ENCODE assay signal across 12 cellular contexts in the genomic region with DNA sequence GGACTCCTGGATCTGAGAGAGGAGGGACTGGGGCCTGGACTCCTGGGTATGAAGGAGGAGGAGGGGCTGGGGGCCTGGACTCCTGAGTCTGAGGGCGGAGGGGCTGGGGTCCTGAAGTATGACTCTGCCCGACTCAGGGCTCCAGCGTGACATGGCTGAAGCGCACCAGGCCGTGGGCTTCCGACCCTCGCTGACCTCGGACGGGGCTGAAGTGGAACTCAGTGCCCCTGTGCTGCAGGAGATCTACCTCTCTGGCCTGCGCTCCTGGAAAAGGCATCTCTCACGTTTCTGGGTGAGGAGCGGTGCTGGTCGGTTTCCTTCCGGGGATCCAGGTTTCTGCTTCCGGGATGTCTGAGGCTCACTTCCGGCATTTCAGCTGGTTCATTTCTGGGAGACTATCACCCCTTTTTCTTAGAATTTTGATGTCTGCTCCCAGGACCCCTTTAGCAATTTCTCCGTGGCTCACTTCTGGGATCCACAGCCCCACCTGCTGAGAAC. TPM values are rescaled to one million over a fixed set of nuclear protein-coding genes. Genes with fewer than 3 reads are reported as not detected.
DNase-seq lines count a peak whose midpoint lies in the region.
"Had no signal": no experiment of that assay in that cellular context is flagged by ENCODE, and none has a peak within 500 bp of the region (broad histone marks: within the 10 kb centered on the region; RNA-seq: fewer than 3 reads in every experiment).

No MANE protein-coding gene starts in this region.

- no peak for DNase-seq in T-helper 2 cell treated with Interferon-gamma antibody and Interleukin-4, amounts not matched to agents 5 μg/mL and 100 μg/mL, for 36 hours (ENCODE audit: low spot score)
- DNase-seq in T-helper 2 cell (no peak), anterior cingulate cortex (lab: John Stamatoyannopoulos, UW) (peak in 31 of 58 donors; percentile 7 to 65 (median 25)), immature natural killer cell (no peak), GF-D8 (lab: John Stamatoyannopoulos, UW) (no peak), activated gamma-delta T cell (lab: John Stamatoyannopoulos, UW) (no peak)
- DNase-seq in activated CD4-positive, alpha-beta T cell treated with anti-CD3 and anti-CD28 coated beads, Interleukin-2, amount 10 ng/mL, durations not matched to agents 24 days and 14 days = no peak
- DNase-seq: activated CD4-positive, alpha-beta memory T cell treated with anti-CD3 and anti-CD28 coated beads for 36 hours; activated naive CD8-positive, alpha-beta T cell treated with anti-CD3 and anti-CD28 coated beads, Interleukin-2, amount 50 U/mL, for 24 hours; NCI-H1092 treated with DMSO at 0.1 percent for 48 hours had no signal

- peak overlapping the region; percentile 74 for H3K27ac ChIP-seq in temporal lobe (ENCODE audit: low read depth, low read length)

- intact Hi-C loops in activated CD4-positive, alpha-beta T cell treated with anti-CD3 and anti-CD28 coated beads, Interleukin-2, amount 10 ng/mL, durations not matched to agents 24 days and 14 days (cut with micrococcal nuclease) = no loop called here

- H3K36me3 Mint-ChIP-seq in T-helper 2 cell treated with Interferon-gamma antibody and Interleukin-4, amounts not matched to agents 5 μg/mL and 100 μg/mL, for 36 hours (ENCODE audit: low read depth) = peaks cover 9% of the 10 kb centered on the region
- peaks cover 0 to 7% (median 3%) of the 10 kb centered on the region in 3 donors for H3K36me3 Mint-ChIP-seq in immature natural killer cell
- peaks cover 22% of the 10 kb centered on the region for H3K36me3 Mint-ChIP-seq in activated CD4-positive, alpha-beta T cell treated with anti-CD3 and anti-CD28 coated beads, Interleukin-2, amount 10 ng/mL, durations not matched to agents 24 days and 14 days (ENCODE audit: low read depth)

- peak overlapping the region; percentile 16 for H3K4me3 Mint-ChIP-seq in T-helper 2 cell treated with Interferon-gamma antibody and Interleukin-4, amounts not matched to agents 5 μg/mL and 100 μg/mL, for 36 hours
- peak overlapping the region in 4 of 5 donors; percentile 13 to 27 (median 18) for H3K4me3 Mint-ChIP-seq in immature natural killer cell
- H3K4me3 Mint-ChIP-seq in activated CD4-positive, alpha-beta T cell treated with anti-CD3 and anti-CD28 coated beads, Interleukin-2, amount 10 ng/mL, durations not matched to agents 24 days and 14 days = no peak overlapping the region

- peaks cover 14% of the 10 kb centered on the region for H3K4me1 Mint-ChIP-seq in T-helper 2 cell treated with Interferon-gamma antibody and Interleukin-4, amounts not matched to agents 5 μg/mL and 100 μg/mL, for 36 hours (ENCODE audit: low read depth)
- peaks cover 17 to 22% of the 10 kb centered on the region in 2 donors for H3K4me1 Mint-ChIP-seq in immature natural killer cell
- H3K4me1 Mint-ChIP-seq in activated CD4-positive, alpha-beta T cell treated with anti-CD3 and anti-CD28 coated beads, Interleukin-2, amount 10 ng/mL, durations not matched to agents 24 days and 14 days = peaks cover 19% of the 10 kb centered on the region

- H3K9me3 Mint-ChIP-seq in T-helper 2 cell treated with Interferon-gamma antibody and Interleukin-4, amounts not matched to agents 5 μg/mL and 100 μg/mL, for 36 hours = no peaks in the 10 kb centered on the region
- no peaks in the 10 kb centered on the region for H3K9me3 Mint-ChIP-seq in immature natural killer cell
- H3K9me3 Mint-ChIP-seq in activated CD4-positive, alpha-beta T cell treated with anti-CD3 and anti-CD28 coated beads, Interleukin-2, amount 10 ng/mL, durations not matched to agents 24 days and 14 days = no peaks in the 10 kb centered on the region
- H3K9me3 Mint-ChIP-seq: activated CD4-positive, alpha-beta memory T cell treated with anti-CD3 and anti-CD28 coated beads for 36 hours; activated naive CD8-positive, alpha-beta T cell treated with anti-CD3 and anti-CD28 coated beads, Interleukin-2, amount 50 U/mL, for 24 hours; stimulated activated effector memory CD8-positive, alpha-beta T cell treated with anti-CD3 and anti-CD28 coated beads, Interleukin-12 subunit alpha, Interleukin-12 subunit beta, amount 100 ng/mL, for 72 hours had no signal

- H3K27me3 Mint-ChIP-seq in T-helper 2 cell treated with Interferon-gamma antibody and Interleukin-4, amounts not matched to agents 5 μg/mL and 100 μg/mL, for 36 hours (ENCODE audit: low read depth) = peaks cover 17% of the 10 kb centered on the region
- H3K27me3 Mint-ChIP-seq in immature natural killer cell (ENCODE audit: low read depth in 3 of 3) = peaks cover 9 to 17% (median 12%) of the 10 kb centered on the region in 3 donors
- peaks cover 13% of the 10 kb centered on the region for H3K27me3 Mint-ChIP-seq in activated CD4-positive, alpha-beta T cell treated with anti-CD3 and anti-CD28 coated beads, Interleukin-2, amount 10 ng/mL, durations not matched to agents 24 days and 14 days

- no peak overlapping the region for H3K27ac Mint-ChIP-seq in T-helper 2 cell treated with Interferon-gamma antibody and Interleukin-4, amounts not matched to agents 5 μg/mL and 100 μg/mL, for 36 hours
- H3K27ac Mint-ChIP-seq in immature natural killer cell = no peak overlapping the region
- H3K27ac Mint-ChIP-seq in activated CD4-positive, alpha-beta T cell treated with anti-CD3 and anti-CD28 coated beads, Interleukin-2, amount 10 ng/mL, durations not matched to agents 24 days and 14 days = no peak overlapping the region
- H3K27ac Mint-ChIP-seq: activated CD4-positive, alpha-beta memory T cell treated with anti-CD3 and anti-CD28 coated beads for 36 hours; activated naive CD8-positive, alpha-beta T cell treated with anti-CD3 and anti-CD28 coated beads, Interleukin-2, amount 50 U/mL, for 24 hours; stimulated activated effector memory CD8-positive, alpha-beta T cell treated with anti-CD3 and anti-CD28 coated beads, Interleukin-12 subunit alpha, Interleukin-12 subunit beta, amount 100 ng/mL, for 72 hours had no signal

RNA-seq across cellular contexts. Expression of a gene that starts 1.2 kb away (rescaled TPM):
- polyA plus RNA-seq in immature natural killer cell = not detected
- 40.6 TPM for total RNA-seq in temporal lobe
- 3.4 and 3.6 TPM in 2 replicates for total RNA-seq in activated CD4-positive, alpha-beta T cell treated with anti-CD3 and anti-CD28 coated beads, Interleukin-2, amount 10 ng/mL, durations not matched to agents 24 days and 14 days

RNA-seq across cellular contexts. Expression of a gene that starts 2.8 kb away (rescaled TPM):
- under 1 TPM in 1 of 3 donors, not detected in 2; 0.28 TPM for polyA plus RNA-seq in immature natural killer cell
- 0.49 TPM for total RNA-seq in temporal lobe
- total RNA-seq in activated CD4-positive, alpha-beta T cell treated with anti-CD3 and anti-CD28 coated beads, Interleukin-2, amount 10 ng/mL, durations not matched to agents 24 days and 14 days = 8.4 and 8.6 TPM in 2 replicates

RNA-seq across cellular contexts. Expression of a gene that starts 15.1 kb away (rescaled TPM):
- polyA plus RNA-seq in immature natural killer cell = 100 to 1,000 TPM; 125 to 204 (median 188) TPM
- 160 TPM for total RNA-seq in temporal lobe
- total RNA-seq in activated CD4-positive, alpha-beta T cell treated with anti-CD3 and anti-CD28 coated beads, Interleukin-2, amount 10 ng/mL, durations not matched to agents 24 days and 14 days = 510 and 512 TPM in 2 replicates

RNA-seq across cellular contexts. Expression of a gene that starts 26.4 kb away (rescaled TPM):
- polyA plus RNA-seq in immature natural killer cell = 10 to 100 TPM; 12.0 to 21.1 (median 20.4) TPM
- total RNA-seq in temporal lobe = 0.25 TPM
- total RNA-seq in activated CD4-positive, alpha-beta T cell treated with anti-CD3 and anti-CD28 coated beads, Interleukin-2, amount 10 ng/mL, durations not matched to agents 24 days and 14 days = 69.3 and 72.0 TPM in 2 replicates

RNA-seq across cellular contexts. Expression of a gene that starts 26.5 kb away (rescaled TPM):
- polyA plus RNA-seq in immature natural killer cell = 10 to 100 TPM; 63.8 to 82.0 (median 78.9) TPM
- total RNA-seq in temporal lobe = 13.8 TPM
- total RNA-seq in activated CD4-positive, alpha-beta T cell treated with anti-CD3 and anti-CD28 coated beads, Interleukin-2, amount 10 ng/mL, durations not matched to agents 24 days and 14 days = 146 and 151 TPM in 2 replicates

Comparison
In these comparisons a context has a peak if more than half of its experiments do, and no peak if none do; other contexts are left out.
1. DNase-seq: peak in anterior cingulate cortex (31 of 58); none in T-helper 2 cell treated with Interferon-gamma antibody and Interleukin-4, amounts not matched to agents 5 μg/mL and 100 μg/mL, for 36 hours (single experiment), T-helper 2 cell (0 of 5), immature natural killer cell (0 of 3), activated CD4-positive, alpha-beta T cell treated with anti-CD3 and anti-CD28 coated beads, Interleukin-2, amount 10 ng/mL, durations not matched to agents 24 days and 14 days (single experiment), GF-D8 (single experiment) and activated gamma-delta T cell (single experiment).